In genomic region chr1:23726669-23727068, GRCh38 we compare ENCODE assay signal across 18 cellular contexts. TPM values are rescaled to one million over a fixed set of nuclear protein-coding genes. Genes with fewer than 3 reads are reported as not detected.
A peak's percentile ranks its signal among the peaks of the same experiment; 100 is the strongest.
DNase-seq lines count a peak whose midpoint lies in the region; ATAC-seq, FAIRE-seq and TF ChIP-seq lines count a peak whose summit lies in the region.
"Had no signal": no experiment of that assay in that cellular context is flagged by ENCODE, and none has a peak within 500 bp of the region (broad histone marks: within the 10 kb centered on the region; RNA-seq: fewer than 3 reads in every experiment).

No MANE protein-coding gene starts in this region.

- H3K36me3 ChIP-seq in pancreas, result no peaks in the 10 kb centered on the region
- H3K36me3 ChIP-seq: adrenal gland, SJCRH30 had no signal

- H3K36me3 Mint-ChIP-seq in IgD-negative memory B cell, result no peaks in the 10 kb centered on the region

- no peak overlapping the region for H3K4me3 ChIP-seq in AG10803 (ENCODE audit: low read length)
- no peak overlapping the region for H3K4me3 ChIP-seq in epithelial cell of esophagus (ENCODE audit: low read length)
- no peak overlapping the region for H3K4me3 ChIP-seq in pancreas
- H3K4me3 ChIP-seq: adrenal gland, SJCRH30 had no signal

- ATAC-seq in pancreas (no peak), HG03439 (IDR thresholded peaks at IDR 0.05; ENCODE audit: unreplicated experiment) (no peak)

- FAIRE-seq in pancreas (lab: Jason Lieb, UNC), result no peak

- peak; percentile 20 for DNase-seq in AG10803 (ENCODE audit: low read depth)
- DNase-seq in epithelial cell of esophagus (ENCODE audit: low read depth), result peak; percentile 24
- DNase-seq in pancreas, result no peak
- no peak for DNase-seq in SW480 (ENCODE audit: low spot score)
- DNase-seq in activated CD8-positive, alpha-beta memory T cell treated with anti-CD3 and anti-CD28 coated beads, Interleukin-2, amount 50 U/mL, for 4 hours, result no peak
- DNase-seq in cerebellar nuclear complex (lab: John Stamatoyannopoulos, UW), result no peak
- DNase-seq: DND-41; effector memory CD4-positive, alpha-beta T cell; H7; NCI-H526; OCI-M1; SJCRH30; T-helper 2 cell had no signal

- peaks cover 0 to 2% (median 0%) of the 10 kb centered on the region in 3 donors for H3K9me3 Mint-ChIP-seq in IgD-negative memory B cell
- H3K9me3 Mint-ChIP-seq: central memory CD8-positive, alpha-beta T cell; mesothelial cell of epicardium had no signal

- H3K27me3 ChIP-seq in pancreas, result no peaks in the 10 kb centered on the region
- H3K27me3 ChIP-seq: adrenal gland, SJCRH30 had no signal

- H3K4me1 ChIP-seq in pancreas, result peaks cover 25 to 34% (median 32%) of the 10 kb centered on the region in 3 donors
- H3K4me1 ChIP-seq: SJCRH30 had no signal

- H3K27ac Mint-ChIP-seq in IgD-negative memory B cell, result peak overlapping the region in 2 of 3 donors; percentile 6 to 99
- H3K27ac Mint-ChIP-seq: mesothelial cell of epicardium had no signal

- intact Hi-C loops in pancreas (cut with DNase I), result no loop called here

- peaks cover 42 to 43% (median 42%) of the 10 kb centered on the region in 3 donors for H3K4me1 Mint-ChIP-seq in IgD-negative memory B cell
- H3K4me1 Mint-ChIP-seq: central memory CD8-positive, alpha-beta T cell; mesothelial cell of epicardium had no signal

- WGBS in pancreas, 2 donors, result 76 to 78% methylated on average over 2 of the region's 2 CpGs

- peak overlapping the region in 2 of 4 donors; percentile 89 to 91 for H3K4me3 Mint-ChIP-seq in IgD-negative memory B cell
- H3K4me3 Mint-ChIP-seq: central memory CD8-positive, alpha-beta T cell; mesothelial cell of epicardium had no signal

- no peak for TF ChIP-seq CTCF in AG10803 (conservative IDR thresholded peaks at IDR 0.05; ENCODE audit: low read length)
- no peak for TF ChIP-seq CTCF in epithelial cell of esophagus (IDR thresholded peaks at IDR 0.05; ENCODE audit: insufficient read depth, low read depth, low read length, missing control alignments)
- no peak for TF ChIP-seq CTCF in pancreas (IDR thresholded peaks at IDR 0.05)

- H3K27ac ChIP-seq in pancreas, result peak overlapping the region; percentile 22 to 83 (median 80)
- H3K27ac ChIP-seq: SJCRH30 had no signal

- no peaks in the 10 kb centered on the region for H3K9me3 ChIP-seq in pancreas
- H3K9me3 ChIP-seq: adrenal gland, SJCRH30 had no signal

- no peaks in the 10 kb centered on the region for H3K27me3 Mint-ChIP-seq in IgD-negative memory B cell
- H3K27me3 Mint-ChIP-seq: central memory CD8-positive, alpha-beta T cell had no signal

RNA-seq across cellular contexts. Expression of gene ELOA, which starts 16.6 kb away (rescaled TPM):
- 100 TPM for polyA plus RNA-seq in IgD-negative memory B cell
- total RNA-seq in pancreas, result 10 to 100 TPM; 23.5 to 33.9 (median 27.0) TPM
- polyA plus RNA-seq in pancreas, result 10 to 100 TPM; 10.6 to 13.8 TPM

RNA-seq across cellular contexts. Expression of gene RPL11, which starts 35.1 kb away (rescaled TPM):
- polyA plus RNA-seq in IgD-negative memory B cell (1,607 TPM), pancreas (1,000 to 10,000 TPM; 1,351 to 1,484 TPM)
- total RNA-seq in pancreas, result 100 to 1,000 TPM; 511 to 819 (median 681) TPM

RNA-seq across cellular contexts. Expression of gene PITHD1, which starts 51.5 kb away (rescaled TPM):
- polyA plus RNA-seq in IgD-negative memory B cell (73.6 TPM), pancreas (10 to 100 TPM; 20.6 to 36.8 TPM)
- 10 to 100 TPM; 17.3 to 20.6 (median 18.9) TPM for total RNA-seq in pancreas

Comparison
In these comparisons a context has a peak if more than half of its experiments do, and no peak if none do; other contexts are left out.
1. DNase-seq: peak in AG10803 (single experiment) and epithelial cell of esophagus (single experiment); none in pancreas (0 of 6), SW480 (single experiment), activated CD8-positive, alpha-beta memory T cell treated with anti-CD3 and anti-CD28 coated beads, Interleukin-2, amount 50 U/mL, for 4 hours (single experiment) and cerebellar nuclear complex (0 of 2).